In the genomic region with DNA sequence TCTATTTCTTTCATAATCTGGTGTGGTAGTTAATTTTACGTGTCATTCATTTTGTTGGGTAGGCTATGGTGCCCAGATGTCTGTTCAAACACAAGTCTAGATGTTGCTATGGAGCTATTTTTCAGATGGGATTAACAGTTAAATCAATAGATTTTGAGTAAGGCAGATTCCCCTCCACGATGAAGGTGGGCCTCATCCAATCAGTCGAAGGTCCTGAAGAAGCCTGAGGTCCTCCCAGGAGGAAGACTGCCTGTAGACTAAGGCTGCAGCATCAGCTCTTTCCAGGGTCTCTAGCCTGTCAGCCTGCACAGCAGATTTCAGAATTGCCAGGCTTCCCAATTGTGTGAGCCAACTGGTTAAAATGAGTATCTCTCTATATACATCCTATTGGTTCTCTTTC, we compare ENCODE assay signal across 11 cellular contexts.
"Had no signal": no experiment of that assay in that cellular context is flagged by ENCODE, and none has a peak within 500 bp of the region (broad histone marks: within the 10 kb centered on the region; RNA-seq: fewer than 3 reads in every experiment).

No MANE protein-coding gene starts in this region.

- H3K4me3 Mint-ChIP-seq: GM23338, H9, HFFc6 had no signal

- H3K4me3 ChIP-seq: GM23248, GM23338, HAP-1 had no signal

- H2AFZ ChIP-seq: GM23248, GM23338 had no signal

- H3K36me3 ChIP-seq: HAP-1 had no signal

- H3K27ac ChIP-seq: GM23248 had no signal

- H3K9me3 Mint-ChIP-seq: GM23338, H9 had no signal

- H3K27ac Mint-ChIP-seq: GM23338, H9, HFFc6 had no signal

- H3K4me2 ChIP-seq: GM23338 had no signal

- H3K9me3 ChIP-seq: HAP-1 had no signal

- FAIRE-seq: H1, H54 had no signal

- H3K9ac ChIP-seq: GM23248 had no signal

- DNase-seq: GM23248, GOT3, H7, H9, HCEC 1CT, HFFc6 had no signal

- ATAC-seq: GM23338, HCT116 had no signal
